16 cellular contexts compared by ENCODE assay signal in genomic region chr10:71247804-71248203, GRCh38. TPM values are rescaled to one million over a fixed set of nuclear protein-coding genes. Genes with fewer than 3 reads are reported as not detected.
DNase-seq lines count a peak whose midpoint lies in the region; TF ChIP-seq lines count a peak whose summit lies in the region.
"Had no signal": no experiment of that assay in that cellular context is flagged by ENCODE, and none has a peak within 500 bp of the region (broad histone marks: within the 10 kb centered on the region; RNA-seq: fewer than 3 reads in every experiment).

No MANE protein-coding gene starts in this region.

- no peaks in the 10 kb centered on the region for H3K27me3 Mint-ChIP-seq in Caco-2 (ENCODE audit: insufficient read depth, unreplicated experiment)
- H3K27me3 Mint-ChIP-seq in nephron progenitor cell (ENCODE audit: low read depth, poor library complexity): peaks cover 7% of the 10 kb centered on the region

- intact Hi-C loops in Caco-2 (cut with micrococcal nuclease; ENCODE audit: unreplicated experiment): loop anchor here (2.0 kb wide), 1 partner anchor 17 kb away; no protein-coding TSS in a partner anchor
- intact Hi-C loops in PC-9 (cut with micrococcal nuclease; ENCODE audit: unreplicated experiment): loop anchor here (1.0 kb wide), 2 partner anchors 8 to 30 kb away; no protein-coding TSS in a partner anchor

- H3K4me3 ChIP-seq in Caco-2 (ENCODE audit: low read depth, low read length) (no peak overlapping the region), PC-9 (no peak overlapping the region), neuronal stem cell (ENCODE audit: low read length in 2 of 2) (no peak overlapping the region)
- H3K4me3 ChIP-seq: BLaER1, GM23248, SJSA1 had no signal

- H3K4me1 ChIP-seq in Caco-2 (peaks cover 73% of the 10 kb centered on the region), PC-9 (replicated peaks; ENCODE audit: insufficient read depth) (peaks cover 82% of the 10 kb centered on the region), neuronal stem cell (ENCODE audit: control insufficient read depth in 2 of 2, insufficient read depth in 1 of 2, low read depth in 1 of 2, low read length in 2 of 2) (peaks cover 3 to 19% of the 10 kb centered on the region in 2 donors)

- H3K23ac ChIP-seq in neuronal stem cell (ENCODE audit: low read depth, low read length, poor library complexity): no peak overlapping the region

- H3K27ac ChIP-seq in PC-9 (peak overlapping the region; percentile 85), epithelial cell of prostate (peak overlapping the region; percentile 96), neuronal stem cell (replicated peaks; ENCODE audit: low read length) (no peak overlapping the region)
- H3K27ac ChIP-seq: BLaER1, GM23248, SJSA1 had no signal

- 0 out of 2 replicates have a peak, but pooled peaks cover 5% of the 10 kb centered on the region for H3K79me2 ChIP-seq in PC-9 (ENCODE audit: low read depth)

- H3K79me1 ChIP-seq in neuronal stem cell (ENCODE audit: low read depth, low read length): no peaks in the 10 kb centered on the region

- POLR2A ChIA-PET in Caco-2 (lab: Charles Lee): interaction anchor here (0.5 kb wide), 1 partner anchor 820 kb away, joined by 4 read pairs; no protein-coding TSS in a partner anchor
- POLR2A ChIA-PET in PC-9 (lab: Charles Lee; ENCODE audit: unreplicated experiment): interaction anchor here (0.6 to 0.7 kb wide), 2 partner anchors 28 to 262 kb away, joined by 3 to 6 read pairs; no protein-coding TSS in a partner anchor

- no peak overlapping the region for H3K4me3 Mint-ChIP-seq in Caco-2 (ENCODE audit: unreplicated experiment)
- H3K4me3 Mint-ChIP-seq in nephron progenitor cell: no peak overlapping the region
- H3K4me3 Mint-ChIP-seq: CD8-positive, alpha-beta memory T cell had no signal

- H4K8ac ChIP-seq in neuronal stem cell (ENCODE audit: low read depth, low read length): no peak overlapping the region

- H2BK15ac ChIP-seq in neuronal stem cell (ENCODE audit: low read length): no peak overlapping the region

- H2AFZ ChIP-seq in PC-9: no peak overlapping the region
- H2AFZ ChIP-seq in neuronal stem cell (ENCODE audit: low read length): no peak overlapping the region
- H2AFZ ChIP-seq: GM23248 had no signal

- BruUV-seq in Caco-2 (replicated peaks; lab: Mats Ljungman, UMichigan): no TSS peak
- BruUV-seq in PC-9 (replicated peaks; lab: Mats Ljungman, UMichigan): no TSS peak

- H3K27me3 ChIP-seq in Caco-2 (replicated peaks; ENCODE audit: control insufficient read depth, insufficient read depth, low read length): no peaks in the 10 kb centered on the region
- H3K27me3 ChIP-seq in PC-9 (ENCODE audit: insufficient read depth, low read depth): no peaks in the 10 kb centered on the region
- H3K27me3 ChIP-seq in neuronal stem cell (ENCODE audit: control insufficient read depth in 3 of 3, insufficient read depth in 3 of 3, low read depth in 1 of 3, low read length in 3 of 3): peaks cover 0 to 11% (median 0%) of the 10 kb centered on the region in 3 experiments
- H3K27me3 ChIP-seq: BLaER1, SJSA1 had no signal

- no peaks in the 10 kb centered on the region for H3K9me2 ChIP-seq in PC-9 (ENCODE audit: insufficient read depth)

- no peak overlapping the region for H3K9ac ChIP-seq in neuronal stem cell (ENCODE audit: low read depth, low read length, poor library complexity)
- H3K9ac ChIP-seq: BLaER1, GM23248 had no signal

- H3K14ac ChIP-seq in neuronal stem cell (ENCODE audit: low read length): no peak overlapping the region

- DNase-seq in Caco-2 (no peak), PC-9 (no peak), epithelial cell of prostate (ENCODE audit: low read depth, low spot score) (no peak), neuronal stem cell (ENCODE audit: low spot score) (no peak), dedifferentiated amniotic fluid mesenchymal stem cell (ENCODE audit: extremely low spot score) (no peak), nephron progenitor cell (no peak), RPMI8226 (no peak)
- DNase-seq: CD8-positive, alpha-beta memory T cell; GM23248; MM.1S; NCI-H1105 treated with DMSO at 0.1 percent for 48 hours; NCI-H187 treated with DMSO at 0.1 percent for 48 hours; NCI-H446 treated with DMSO at 0.1 percent for 48 hours; NCI-H82 had no signal

- no peak overlapping the region for H2BK5ac ChIP-seq in neuronal stem cell (ENCODE audit: low read length)

- H4K20me1 ChIP-seq in PC-9 (ENCODE audit: insufficient read depth): no peaks in the 10 kb centered on the region
- H4K20me1 ChIP-seq: BLaER1 had no signal

- H3K27ac Mint-ChIP-seq in Caco-2 (ENCODE audit: unreplicated experiment): peak overlapping the region; percentile 90
- no peak overlapping the region for H3K27ac Mint-ChIP-seq in nephron progenitor cell

- H3K4me1 Mint-ChIP-seq in Caco-2 (ENCODE audit: low read depth, unreplicated experiment) (peaks cover 51% of the 10 kb centered on the region), nephron progenitor cell (peaks cover 85% of the 10 kb centered on the region)
- H3K4me1 Mint-ChIP-seq: CD8-positive, alpha-beta memory T cell had no signal

- no CpG with 5 or more reads among the region's 1 CpG for WGBS in neuronal stem cell (ENCODE audit: extremely low coverage in 2 of 2, insufficient read length in 2 of 2, insufficient replicate concordance in 1 of 2), 2 donors

- H2AK5ac ChIP-seq in neuronal stem cell (ENCODE audit: low read depth, low read length): peak overlapping the region; percentile 85

- TF ChIP-seq CTCF in Caco-2 (IDR thresholded peaks at IDR 0.05; ENCODE audit: insufficient read depth in 1 of 2, low read depth in 1 of 2, low read length in 1 of 2, severe bottlenecking in 1 of 2, unreplicated experiment in 1 of 2) (no peak), PC-9 (conservative IDR thresholded peaks at IDR 0.05) (no peak), nephron progenitor cell (IDR thresholded peaks at IDR 0.05) (no peak)

- H2BK12ac ChIP-seq in neuronal stem cell (ENCODE audit: low read length): no peak overlapping the region

- H3K36me3 ChIP-seq in Caco-2 (ENCODE audit: control insufficient read depth, insufficient read depth, low read length) (no peaks in the 10 kb centered on the region), PC-9 (ENCODE audit: low read depth) (no peaks in the 10 kb centered on the region), neuronal stem cell (replicated peaks in 1 of 2; ENCODE audit: control insufficient read depth in 2 of 2, insufficient read depth in 2 of 2, low read length in 2 of 2) (no peaks in the 10 kb centered on the region)
- H3K36me3 ChIP-seq: BLaER1, SJSA1 had no signal

- CTCF ChIA-PET in Caco-2 (lab: Charles Lee) (interaction anchor here (3.9 kb wide), 1 partner anchor 23 kb away, joined by 36 read pairs; no protein-coding TSS in a partner anchor), PC-9 (lab: Charles Lee) (interaction anchor here (0.5 to 1.1 kb wide), 2 partner anchors 345 to 642 kb away, joined by 3 read pairs; no protein-coding TSS in a partner anchor)

- no peak overlapping the region for H3K18ac ChIP-seq in neuronal stem cell (ENCODE audit: low read length)

- peaks cover 58% of the 10 kb centered on the region for H3F3A ChIP-seq in PC-9 (ENCODE audit: insufficient read depth, low read depth)

- no peak overlapping the region for H3K4ac ChIP-seq in neuronal stem cell (ENCODE audit: low read length)

- H3K9me3 Mint-ChIP-seq in Caco-2 (ENCODE audit: unreplicated experiment) (no peaks in the 10 kb centered on the region), nephron progenitor cell (no peaks in the 10 kb centered on the region)
- H3K9me3 Mint-ChIP-seq: CD8-positive, alpha-beta memory T cell had no signal

- no peak overlapping the region for H2BK120ac ChIP-seq in neuronal stem cell (ENCODE audit: low read depth, low read length)

- H3K9me3 ChIP-seq in Caco-2 (no peaks in the 10 kb centered on the region), PC-9 (ENCODE audit: insufficient read depth, low read depth) (no peaks in the 10 kb centered on the region), neuronal stem cell (replicated peaks in 1 of 2; ENCODE audit: control insufficient read depth in 2 of 2, insufficient read depth in 1 of 2, low read depth in 1 of 2, low read length in 2 of 2) (no peaks in the 10 kb centered on the region)
- H3K9me3 ChIP-seq: BLaER1, SJSA1 had no signal

- H4K91ac ChIP-seq in neuronal stem cell (ENCODE audit: low read depth, low read length, poor library complexity): no peak overlapping the region

- H3K4me2 ChIP-seq in PC-9 (peak overlapping the region; percentile 61), neuronal stem cell (ENCODE audit: insufficient read depth, low read length, poor library complexity, severe bottlenecking) (no peak overlapping the region)

- H3K36me3 Mint-ChIP-seq in Caco-2 (ENCODE audit: insufficient read depth, unreplicated experiment) (peaks cover 4% of the 10 kb centered on the region), nephron progenitor cell (ENCODE audit: low read depth) (no peaks in the 10 kb centered on the region)
- H3K36me3 Mint-ChIP-seq: CD8-positive, alpha-beta memory T cell had no signal

RNA-seq across cellular contexts. Expression of gene UNC5B, which starts 35.4 kb away (rescaled TPM):
- total RNA-seq in Caco-2 (2022): 16.2 and 22.4 TPM in 2 replicates
- 1.7 and 2.7 TPM in 2 replicates for total RNA-seq in PC-9 (2021)
- 2.8 TPM for polyA plus RNA-seq in neuronal stem cell (2013, experiment 1 of 2)
- polyA plus RNA-seq in neuronal stem cell (2013, experiment 2 of 2): 2.8 TPM
